19 cellular contexts compared by ENCODE assay signal in the genomic region with DNA sequence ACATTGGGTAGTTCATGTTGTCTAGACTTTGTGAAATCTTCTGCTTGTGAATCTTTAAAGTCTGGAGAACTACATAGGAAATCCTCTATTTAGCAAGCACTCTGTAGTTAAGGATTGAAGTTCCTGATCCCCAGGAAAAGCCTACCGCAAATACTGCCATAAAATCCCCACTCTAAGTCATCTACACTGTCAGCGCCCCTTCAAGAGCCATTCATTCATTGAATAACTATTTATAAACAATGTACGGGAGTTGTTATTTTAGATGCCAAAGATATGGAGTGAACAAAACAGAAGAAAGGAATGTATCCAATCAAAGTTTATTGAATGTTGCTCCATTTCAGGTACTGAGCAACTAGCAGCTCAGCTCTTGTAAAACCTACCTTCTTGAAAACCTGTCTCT. TPM values are rescaled to one million over a fixed set of nuclear protein-coding genes. Genes with fewer than 3 reads are reported as not detected.
A peak's percentile ranks its signal among the peaks of the same experiment; 100 is the strongest.
DNase-seq lines count a peak whose midpoint lies in the region; ATAC-seq, FAIRE-seq and TF ChIP-seq lines count a peak whose summit lies in the region.
"Had no signal": no experiment of that assay in that cellular context is flagged by ENCODE, and none has a peak within 500 bp of the region (broad histone marks: within the 10 kb centered on the region; RNA-seq: fewer than 3 reads in every experiment).

No MANE protein-coding gene starts in this region.

- H3K36me3 ChIP-seq in ACC112 (ENCODE audit: insufficient read depth, low read length) (no peaks in the 10 kb centered on the region), HEK293 (ENCODE audit: control insufficient read depth in 2 of 2, insufficient read depth in 1 of 2, low read length in 2 of 2) (no peaks in the 10 kb centered on the region), K562 (ENCODE audit: control insufficient read depth, insufficient read depth, low read length) (no peaks in the 10 kb centered on the region), sigmoid colon (no peaks in the 10 kb centered on the region)
- H3K36me3 ChIP-seq: SJCRH30 had no signal

- FAIRE-seq in K562 (lab: Jason Lieb, UNC): no peak
- FAIRE-seq: H1 had no signal

- H3K27me3 ChIP-seq in ACC112 (ENCODE audit: insufficient read depth, low read length) (no peaks in the 10 kb centered on the region), K562 (ENCODE audit: control insufficient read depth in 2 of 2, insufficient read depth in 2 of 2, low read length in 2 of 2) (no peaks in the 10 kb centered on the region), sigmoid colon (no peaks in the 10 kb centered on the region)
- H3K27me3 ChIP-seq: SJCRH30 had no signal

- no TSS peak for BruUV-seq in K562 (replicated peaks; lab: Mats Ljungman, UMichigan)

- no peak overlapping the region for H3K9ac ChIP-seq in K562 (ENCODE audit: insufficient read depth in 1 of 2, low read depth in 2 of 2, low read length in 2 of 2)

- ATAC-seq in K562: no peak
- no peak for ATAC-seq in GM21360 (IDR thresholded peaks at IDR 0.05; ENCODE audit: unreplicated experiment)

- TF ChIP-seq RAD21 in K562 (CRISPR knock-in tag; conservative IDR thresholded peaks at IDR 0.05 in 1 of 2, IDR thresholded peaks at IDR 0.05 in 1 of 2): no peak

- H3K79me2 ChIP-seq in ACC112 (ENCODE audit: control insufficient read depth, insufficient read depth, low read length, unreplicated experiment): no peaks in the 10 kb centered on the region
- no peaks in the 10 kb centered on the region for H3K79me2 ChIP-seq in K562 (ENCODE audit: control insufficient read depth, insufficient read depth, low read length)

- POLR2A ChIA-PET in HEK293 (lab: Yijun Ruan, JAX) (interaction anchor here (1.0 kb wide), 1 partner anchor 36 kb away, joined by 4 read pairs; the partner anchor contains the start of gene SLC39A10), K562 (lab: Yijun Ruan, JAX) (no interaction called here)

- peak overlapping the region; percentile 23 for H3K27ac Mint-ChIP-seq in mesothelial cell of epicardium

- H2AFZ ChIP-seq in ACC112 (ENCODE audit: low read length, unreplicated experiment): peak overlapping the region; percentile 73
- H2AFZ ChIP-seq in K562 (ENCODE audit: low read depth, low read length): peak overlapping the region; percentile 54

- H3K4me3 Mint-ChIP-seq in mesothelial cell of epicardium: no peak overlapping the region
- H3K4me3 Mint-ChIP-seq: IgD-negative memory B cell had no signal

- H3K4me1 Mint-ChIP-seq in mesothelial cell of epicardium: peaks cover 26% of the 10 kb centered on the region

- no peaks in the 10 kb centered on the region for H3K36me3 Mint-ChIP-seq in mesothelial cell of epicardium
- H3K36me3 Mint-ChIP-seq: IgD-negative memory B cell had no signal

- no peak overlapping the region for H3K4me3 ChIP-seq in ACC112 (ENCODE audit: low read depth, low read length)
- H3K4me3 ChIP-seq in HEK293 (ENCODE audit: low read depth, low read length): no peak overlapping the region
- no peak overlapping the region for H3K4me3 ChIP-seq in K562
- H3K4me3 ChIP-seq in sigmoid colon: no peak overlapping the region
- H3K4me3 ChIP-seq: SJCRH30 had no signal

- no peak for TF ChIP-seq POLR2A in K562 (conservative IDR thresholded peaks at IDR 0.05)
- TF ChIP-seq POLR2A in sigmoid colon (IDR thresholded peaks at IDR 0.05): no peak

- intact Hi-C loops in K562 (cut with micrococcal nuclease): no loop called here
- intact Hi-C loops in sigmoid colon (cut with DNase I): no loop called here

- H3K4me2 ChIP-seq in K562 (ENCODE audit: insufficient read depth, low read length): no peak overlapping the region

- in situ Hi-C loops in K562 (cut with MboI): no loop called here

- TF ChIP-seq CTCF in HEK293 (tag by site-specific recombination; IDR thresholded peaks at IDR 0.05) (no peak), K562 (IDR thresholded peaks at IDR 0.05 in 2 of 3, conservative IDR thresholded peaks at IDR 0.05 in 1 of 3; ENCODE audit: insufficient read depth in 2 of 3, low read depth in 1 of 3, low read length in 3 of 3) (no peak), mesothelial cell of epicardium (IDR thresholded peaks at IDR 0.05; ENCODE audit: unreplicated experiment) (no peak), sigmoid colon (IDR thresholded peaks at IDR 0.05) (no peak)

- no peaks in the 10 kb centered on the region for H4K20me1 ChIP-seq in K562 (replicated peaks; ENCODE audit: control insufficient read depth, insufficient read depth, low read length)

- no peaks in the 10 kb centered on the region for H3K9me1 ChIP-seq in K562 (ENCODE audit: control insufficient read depth, insufficient read depth, low read length)

- no peaks in the 10 kb centered on the region for H3K9me3 Mint-ChIP-seq in mesothelial cell of epicardium
- H3K9me3 Mint-ChIP-seq: IgD-negative memory B cell had no signal

- H3K27ac ChIP-seq in ACC112 (ENCODE audit: low read depth, low read length) (no peak overlapping the region), HEK293 (ENCODE audit: extremely low read depth, low read depth, low read length) (no peak overlapping the region), K562 (ENCODE audit: extremely low read depth, low read depth, low read length) (no peak overlapping the region), sigmoid colon (no peak overlapping the region)
- H3K27ac ChIP-seq: RWPE1, SJCRH30 had no signal

- CTCF ChIA-PET in HEK293 (lab: Yijun Ruan, JAX): no interaction called here
- CTCF ChIA-PET in K562 (lab: Yijun Ruan, JAX; ENCODE audit: low intra/inter-chr PET ratio): no interaction called here

- TF ChIP-seq EP300 in K562 (IDR thresholded peaks at IDR 0.05; ENCODE audit: low read length) (no peak), sigmoid colon (IDR thresholded peaks at IDR 0.05) (no peak)

- 69% methylated on average over 3 of the region's 3 CpGs for WGBS in K562 (ENCODE audit: insufficient coverage, low coverage, missing lambda C conversion rate)
- 73 to 88% methylated on average over 3 of the region's 3 CpGs for WGBS in sigmoid colon, 2 donors

- no peaks in the 10 kb centered on the region for H3K27me3 Mint-ChIP-seq in mesothelial cell of epicardium (ENCODE audit: low read depth)
- H3K27me3 Mint-ChIP-seq: IgD-negative memory B cell had no signal

- DNase-seq in K562 (ENCODE audit: extremely low read depth in 1 of 4, low spot score in 3 of 4) (no peak), mesothelial cell of epicardium (ENCODE audit: low spot score in 2 of 2, unreplicated experiment in 2 of 2) (no peak), DMS 273 treated with DMSO at 0.1 percent for 48 hours (lab: John Stamatoyannopoulos, UW) (no peak), HPDE6-E6E7 (ENCODE audit: extremely low spot score) (no peak), sigmoid colon (no peak)
- DNase-seq: AML-193, Caco-2, DMS53, GDM1, NCI-H1436, NCI-H2081, NCI-H2227 treated with DMSO at 0.1 percent for 48 hours had no signal

- H3K9me3 ChIP-seq in HEK293 (ENCODE audit: control insufficient read depth, insufficient read depth, low read depth, low read length): no peaks in the 10 kb centered on the region
- no peaks in the 10 kb centered on the region; the same call in 1 of the 2 replicates for H3K9me3 ChIP-seq in K562 (replicated peaks; ENCODE audit: control insufficient read depth, insufficient read depth, low read depth, low read length)
- no peaks in the 10 kb centered on the region for H3K9me3 ChIP-seq in sigmoid colon
- H3K9me3 ChIP-seq: Caco-2, SJCRH30 had no signal

- H3K4me1 ChIP-seq in ACC112 (ENCODE audit: control insufficient read depth, insufficient read depth, low read length, unreplicated experiment) (peaks cover 4% of the 10 kb centered on the region), HEK293 (ENCODE audit: control insufficient read depth, insufficient read depth, low read length) (peaks cover 2% of the 10 kb centered on the region; the same call in 1 of the 2 replicates), K562 (replicated peaks in 1 of 2; ENCODE audit: control insufficient read depth in 2 of 2, insufficient read depth in 2 of 2, low read length in 2 of 2) (no peaks in the 10 kb centered on the region; a peak in 1 of 5 replicates), sigmoid colon (no peaks in the 10 kb centered on the region)

TF ChIP-seq in HEK293, 187 proteins besides CTCF, POLR2A, EP300 and RAD21:
- TF ChIP-seq FEZF1 (tag by site-specific recombination; IDR thresholded peaks at IDR 0.05) (peak; percentile 83), MZF1 (tag by site-specific recombination; IDR thresholded peaks at IDR 0.05; ENCODE audit: borderline replicate concordance) (peak; percentile 87), ZNF501 (tag by site-specific recombination; IDR thresholded peaks at IDR 0.05) (no peak)

RNA-seq across cellular contexts. Expression of gene SLC39A10, which starts 36.5 kb away (rescaled TPM):
- total RNA-seq in K562 (2011; cell fraction: chromatin; rRNA removed; ENCODE audit: low replicate concordance): 34.4 and 95.3 TPM in 2 replicates
- total RNA-seq in K562 (2011; cell fraction: nucleolus; rRNA removed): 38.0 and 44.5 TPM in 2 replicates
- total RNA-seq in K562 (2011; cell fraction: nucleoplasm; rRNA removed): 59.2 and 86.5 TPM in 2 replicates
- total RNA-seq in K562 (2014; rRNA removed): 16.7 and 20.6 TPM in 2 replicates
- 40.1 and 42.6 TPM in 2 replicates for total RNA-seq in K562 (2014; rRNA removed; fragmentation: Illumina TruSeq; extraction: Trizol)
- 36.5 and 37.7 TPM in 2 replicates for total RNA-seq in K562 (2015; rRNA removed; fragmentation: Illumina TruSeq; extraction: Trizol)
- 34.8 and 35.5 TPM in 2 replicates for total RNA-seq in K562 (2021)
- polyA plus RNA-seq in K562 (2011; rRNA removed): 34.2 and 37.8 TPM in 2 replicates
- 7.7 and 16.7 TPM in 2 replicates for polyA plus RNA-seq in K562 (2011; cell fraction: cytosol; rRNA removed)
- polyA plus RNA-seq in K562 (2011; cell fraction: nucleus; rRNA removed): 18.3 and 28.9 TPM in 2 replicates
- polyA plus RNA-seq in K562 (2012): 13.0 and 15.7 TPM in 2 replicates
- polyA plus RNA-seq in K562 (2014; fragmentation: Illumina TruSeq; extraction: Trizol): 20.6 and 23.1 TPM in 2 replicates
- 10 to 100 TPM; 14.5 to 18.2 TPM for polyA plus RNA-seq in K562 (2014; fragmentation: Nextera tagmentation; extraction: Ambion mirVana)
- 12.5 and 13.7 TPM in 2 replicates for polyA plus RNA-seq in K562 (2014; rRNA removed)
- polyA minus RNA-seq in K562 (2011; rRNA and poly(A)+ RNA removed): 118 and 121 TPM in 2 replicates
- polyA minus RNA-seq in K562 (2011; cell fraction: cytosol; rRNA and poly(A)+ RNA removed): 26.0 and 45.5 TPM in 2 replicates
- 28.3 and 51.6 TPM in 2 replicates for polyA minus RNA-seq in K562 (2011; cell fraction: nucleus; rRNA and poly(A)+ RNA removed)
- 123 to 127 TPM (median 125 TPM) in 3 replicates for total RNA-seq in mesothelial cell of epicardium
- total RNA-seq in sigmoid colon: 10 to 100 TPM in 1 of 4 donors, 1 to 10 TPM in 3; 6.1 to 10.5 (median 9.7) TPM
- 10 to 100 TPM in 1 of 3 donors, 1 to 10 TPM in 1, under 1 TPM in 1; 0.60 to 15.4 (median 1.2) TPM for polyA plus RNA-seq in sigmoid colon
